ENCODE assay signal across 10 cellular contexts in genomic region chr3:73622135-73622534, GRCh38. TPM values are rescaled to one million over a fixed set of nuclear protein-coding genes. Genes with fewer than 3 reads are reported as not detected.
A peak's percentile ranks its signal among the peaks of the same experiment; 100 is the strongest.
DNase-seq lines count a peak whose midpoint lies in the region; ATAC-seq, FAIRE-seq and TF ChIP-seq lines count a peak whose summit lies in the region.
"Had no signal": no experiment of that assay in that cellular context is flagged by ENCODE, and none has a peak within 500 bp of the region (broad histone marks: within the 10 kb centered on the region; RNA-seq: fewer than 3 reads in every experiment).

No MANE protein-coding gene starts in this region.

- no peaks in the 10 kb centered on the region for H3K36me3 Mint-ChIP-seq in activated T-helper 17 cell treated with anti-CD3 and anti-CD28 coated beads, Interleukin-2, amount 50 U/mL, for 72 hours (ENCODE audit: low read depth)

- POLR2A ChIA-PET in IMR-90 (lab: Charles Lee; ENCODE audit: unreplicated experiment), result no interaction called here

- peaks cover 5% of the 10 kb centered on the region for H3K4me1 ChIP-seq in IMR-90 (ENCODE audit: control insufficient read depth, insufficient read depth, low read length)
- H3K4me1 ChIP-seq in adipocyte (ENCODE audit: control insufficient read depth, insufficient read depth, low read length), result peaks cover 63% of the 10 kb centered on the region
- peaks cover 17% of the 10 kb centered on the region; the same call in 1 of the 2 replicates for H3K4me1 ChIP-seq in iPS-20b (ENCODE audit: insufficient read depth, low read length)
- H3K4me1 ChIP-seq in small intestine (ENCODE audit: control insufficient read depth in 2 of 2, insufficient read depth in 1 of 2, low read depth in 1 of 2, low read length in 1 of 2), result no peaks in the 10 kb centered on the region

- no peak for TF ChIP-seq RAD21 in IMR-90 (IDR thresholded peaks at IDR 0.05; ENCODE audit: low read length)

- H3K56ac ChIP-seq in IMR-90 (ENCODE audit: extremely low read depth, insufficient read depth, low read length), result peak overlapping the region; percentile 33; the same call in 1 of the 2 replicates

- 20% methylated on average over 2 of the region's 6 CpGs; no CpG with 5 or more reads in 1 of the 2 experiments for WGBS in IMR-90 (ENCODE audit: extremely low coverage in 2 of 2, insufficient read length in 1 of 2), 2 experiments
- 4 to 18% (median 11%) methylated on average over 6 of the region's 6 CpGs for WGBS in small intestine, 3 donors

- peak overlapping the region; percentile 22 for H2BK5ac ChIP-seq in IMR-90 (ENCODE audit: low read depth, low read length, poor library complexity, severe bottlenecking)

- H3K14ac ChIP-seq in IMR-90 (replicated peaks; ENCODE audit: low read depth, low read length), result peak overlapping the region; percentile 77

- ATAC-seq in IMR-90 (ENCODE audit: low read depth), result peak; percentile 7
- no peak for ATAC-seq in activated T-helper 17 cell treated with anti-CD3 and anti-CD28 coated beads, Interleukin-2, amount 50 U/mL, for 72 hours (replicated peaks)
- ATAC-seq in HG03097 (IDR thresholded peaks at IDR 0.05; ENCODE audit: low FRiP score, unreplicated experiment), result no peak
- no peak for ATAC-seq in GM18868 (IDR thresholded peaks at IDR 0.05; ENCODE audit: unreplicated experiment)
- no peak for ATAC-seq in activated CD4-positive, CD25-positive, alpha-beta regulatory T cell treated with anti-CD3 and anti-CD28 coated beads, Interleukin-2, amount 50 U/mL, for 24 hours
- ATAC-seq: stimulated activated naive CD8-positive, alpha-beta T cell treated with anti-CD3 and anti-CD28 coated beads, Interleukin-15, amount 100 ng/mL, for 72 hours had no signal

- H3K23ac ChIP-seq in IMR-90 (ENCODE audit: low read depth, low read length), result peak overlapping the region; percentile 32; the same call in 1 of the 2 replicates

- no peak for TF ChIP-seq CTCF in IMR-90 (conservative IDR thresholded peaks at IDR 0.05; ENCODE audit: low read depth, low read length)

- H3K9ac ChIP-seq in IMR-90 (ENCODE audit: low read depth, low read length) (peak overlapping the region; percentile 70), adipocyte (ENCODE audit: low read length) (peak overlapping the region; percentile 84), iPS-20b (ENCODE audit: low read depth, low read length) (no peak overlapping the region)

- no peak overlapping the region for H3K27ac Mint-ChIP-seq in activated T-helper 17 cell treated with anti-CD3 and anti-CD28 coated beads, Interleukin-2, amount 50 U/mL, for 72 hours
- H3K27ac Mint-ChIP-seq: stimulated activated naive CD8-positive, alpha-beta T cell treated with anti-CD3 and anti-CD28 coated beads, Interleukin-15, amount 100 ng/mL, for 72 hours had no signal

- peak overlapping the region; percentile 57; the same call in 1 of the 2 replicates for H4K91ac ChIP-seq in IMR-90 (ENCODE audit: insufficient read depth, low read depth, low read length)

- peaks cover 12 to 49% of the 10 kb centered on the region in 2 experiments for H3K79me1 ChIP-seq in IMR-90 (ENCODE audit: low read depth in 1 of 2, low read length in 2 of 2)

- H2AK5ac ChIP-seq in IMR-90 (ENCODE audit: low read depth, low read length), result no peak overlapping the region

- peak overlapping the region; percentile 44 for H2BK120ac ChIP-seq in IMR-90 (ENCODE audit: low read depth, low read length)

- H3K9me1 ChIP-seq in IMR-90 (ENCODE audit: insufficient read depth, low read length), result no peaks in the 10 kb centered on the region; the same call in 1 of the 2 replicates

- H3K4me1 Mint-ChIP-seq in activated T-helper 17 cell treated with anti-CD3 and anti-CD28 coated beads, Interleukin-2, amount 50 U/mL, for 72 hours, result no peaks in the 10 kb centered on the region
- H3K4me1 Mint-ChIP-seq: stimulated activated naive CD8-positive, alpha-beta T cell treated with anti-CD3 and anti-CD28 coated beads, Interleukin-15, amount 100 ng/mL, for 72 hours had no signal

- no peak for FAIRE-seq in small intestine (lab: Jason Lieb, UNC)
- FAIRE-seq: keratinocyte had no signal

- H3K27ac ChIP-seq in IMR-90 (ENCODE audit: insufficient read depth, low read length), result peak overlapping the region; percentile 60
- H3K27ac ChIP-seq in iPS-20b (ENCODE audit: low read length), result no peak overlapping the region
- peak overlapping the region in 1 of 2 donors; percentile 69 for H3K27ac ChIP-seq in small intestine (ENCODE audit: low read depth in 1 of 2, low read length in 1 of 2)

- H3K9me3 Mint-ChIP-seq in activated T-helper 17 cell treated with anti-CD3 and anti-CD28 coated beads, Interleukin-2, amount 50 U/mL, for 72 hours, result no peaks in the 10 kb centered on the region
- H3K9me3 Mint-ChIP-seq: stimulated activated naive CD8-positive, alpha-beta T cell treated with anti-CD3 and anti-CD28 coated beads, Interleukin-15, amount 100 ng/mL, for 72 hours had no signal

- H3K4me3 ChIP-seq in IMR-90 (ENCODE audit: insufficient read depth, low read depth, low read length) (peak overlapping the region; percentile 71), adipocyte (ENCODE audit: low read length) (peak overlapping the region; percentile 86), iPS-20b (ENCODE audit: low read length) (peak overlapping the region; percentile 81; the same call in 1 of the 2 replicates), small intestine (ENCODE audit: low read depth in 1 of 2, low read length in 2 of 2) (no peak overlapping the region)

- peak overlapping the region in 1 of 2 experiments; percentile 49; a peak in 1 of 4 replicates for H4K8ac ChIP-seq in IMR-90 (ENCODE audit: low read depth in 2 of 2, low read length in 2 of 2)

- TF ChIP-seq POLR2A in IMR-90 (IDR thresholded peaks at IDR 0.05; ENCODE audit: low read depth, low read length), result no peak

- 0 out of 3 replicates have a peak overlapping the region, but pooled peaks have one; percentile 9 for H2BK15ac ChIP-seq in IMR-90 (ENCODE audit: low read depth, low read length)

- H3K4me2 ChIP-seq in IMR-90 (ENCODE audit: low read depth, low read length), result peak overlapping the region; percentile 81

- peak overlapping the region; percentile 75 for H2AFZ ChIP-seq in IMR-90 (replicated peaks; ENCODE audit: low read length, poor library complexity)

- no peak overlapping the region for H3K4me3 Mint-ChIP-seq in activated T-helper 17 cell treated with anti-CD3 and anti-CD28 coated beads, Interleukin-2, amount 50 U/mL, for 72 hours
- H3K4me3 Mint-ChIP-seq: stimulated activated naive CD8-positive, alpha-beta T cell treated with anti-CD3 and anti-CD28 coated beads, Interleukin-15, amount 100 ng/mL, for 72 hours had no signal

- H4K5ac ChIP-seq in IMR-90 (ENCODE audit: low read depth, low read length), result no peak overlapping the region

- dilution Hi-C loops in IMR-90 (cut with HindIII; ENCODE audit: low sequenced_read_pairs, unreplicated experiment), result loop anchor here (25.0 kb wide), 1 partner anchor 110 kb away; no protein-coding TSS in a partner anchor

- H3K4ac ChIP-seq in IMR-90 (ENCODE audit: low read depth, low read length), result peak overlapping the region; percentile 73

- BruUV-seq in IMR-90 (replicated peaks; lab: Mats Ljungman, UMichigan), result no TSS peak

- H3K27me3 ChIP-seq in IMR-90 (ENCODE audit: control insufficient read depth, insufficient read depth, low read length), result no peaks in the 10 kb centered on the region
- no peaks in the 10 kb centered on the region for H3K27me3 ChIP-seq in adipocyte (replicated peaks; ENCODE audit: control insufficient read depth, insufficient read depth, low read length)
- peaks cover 38% of the 10 kb centered on the region for H3K27me3 ChIP-seq in iPS-20b (ENCODE audit: insufficient read depth, low read length)
- H3K27me3 ChIP-seq in small intestine (ENCODE audit: control insufficient read depth in 2 of 2, insufficient read depth in 2 of 2, low read length in 2 of 2), result no peaks in the 10 kb centered on the region

- H3K9me3 ChIP-seq in IMR-90 (ENCODE audit: control insufficient read depth, insufficient read depth, low read length), result no peaks in the 10 kb centered on the region
- H3K9me3 ChIP-seq in adipocyte (ENCODE audit: control insufficient read depth, low read length), result no peaks in the 10 kb centered on the region
- no peaks in the 10 kb centered on the region for H3K9me3 ChIP-seq in iPS-20b (ENCODE audit: insufficient read depth, low read depth, low read length)
- no peaks in the 10 kb centered on the region for H3K9me3 ChIP-seq in small intestine (ENCODE audit: control insufficient read depth, low read depth)

- H3K18ac ChIP-seq in IMR-90 (ENCODE audit: low read depth, low read length), result peak overlapping the region; percentile 10

- in situ Hi-C loops in IMR-90 (cut with MboI; ENCODE audit: low sequenced_read_pairs), result loop anchor here (25.0 kb wide), 1 partner anchor 110 kb away; no protein-coding TSS in a partner anchor

- peaks cover 6% of the 10 kb centered on the region for H3K27me3 Mint-ChIP-seq in activated T-helper 17 cell treated with anti-CD3 and anti-CD28 coated beads, Interleukin-2, amount 50 U/mL, for 72 hours

- DNase-seq in IMR-90, result peak; percentile 47
- DNase-seq in adipocyte (ENCODE audit: low read depth), result peak; percentile 85
- DNase-seq in small intestine, result peak; percentile 58
- DNase-seq: stimulated activated naive CD8-positive, alpha-beta T cell treated with anti-CD3 and anti-CD28 coated beads, Interleukin-15, amount 100 ng/mL, for 72 hours had no signal

- CTCF ChIA-PET in IMR-90 (lab: Yijun Ruan, JAX), result interaction anchor here (1.6 to 1.9 kb wide), 2 partner anchors 113 to 114 kb away, joined by 4 to 10 read pairs; no protein-coding TSS in a partner anchor

- intact Hi-C loops in IMR-90 (cut with micrococcal nuclease), result loop anchor here (5.0 kb wide), 3 partner anchors 165 to 520 kb away; no protein-coding TSS in a partner anchor

- H2AK9ac ChIP-seq in IMR-90 (replicated peaks; ENCODE audit: low read depth, low read length, poor library complexity), result peak overlapping the region; percentile 63

- peak overlapping the region; percentile 51 for H2BK20ac ChIP-seq in IMR-90 (ENCODE audit: low read depth, low read length)

- H4K20me1 ChIP-seq in IMR-90 (ENCODE audit: insufficient read depth, low read length), result peaks cover 32% of the 10 kb centered on the region; the same call in 1 of the 2 replicates

- peaks cover 2% of the 10 kb centered on the region; the same call in 1 of the 2 replicates for H3K36me3 ChIP-seq in IMR-90 (ENCODE audit: control insufficient read depth, insufficient read depth, low read length)
- no peaks in the 10 kb centered on the region for H3K36me3 ChIP-seq in adipocyte (ENCODE audit: control insufficient read depth, insufficient read depth, low read length, severe bottlenecking)
- H3K36me3 ChIP-seq in iPS-20b (ENCODE audit: insufficient read depth, low read depth, low read length), result no peaks in the 10 kb centered on the region
- H3K36me3 ChIP-seq in small intestine (ENCODE audit: control insufficient read depth in 2 of 2, insufficient read depth in 2 of 2, low read length in 2 of 2), result no peaks in the 10 kb centered on the region

TF ChIP-seq in IMR-90, 13 proteins besides CTCF, POLR2A, EP300 and RAD21 (continues in another document):
- TF ChIP-seq RFX5 (IDR thresholded peaks at IDR 0.05; ENCODE audit: low read depth, low read length), result no peak

RNA-seq across cellular contexts. Expression of gene PDZRN3, which starts 2.6 kb away (rescaled TPM):
- 17.0 and 17.8 TPM in 2 replicates for total RNA-seq in IMR-90 (2012; rRNA removed)
- polyA plus RNA-seq in IMR-90 (2012; rRNA removed) (9.4 and 10.3 TPM in 2 replicates), small intestine (10 to 100 TPM in 2 of 3 donors, 1 to 10 TPM in 1; 2.2 to 16.3 (median 11.9) TPM)
- 7.3 and 11.3 TPM in 2 replicates for polyA plus RNA-seq in IMR-90 (2012; cell fraction: cytosol; rRNA removed)
- 14.4 and 24.7 TPM in 2 replicates for polyA plus RNA-seq in IMR-90 (2012; cell fraction: nucleus; rRNA removed; ENCODE audit: low replicate concordance)
- total RNA-seq in activated T-helper 17 cell treated with anti-CD3 and anti-CD28 coated beads, Interleukin-2, amount 50 U/mL, for 72 hours, result not detected
- polyA plus RNA-seq: keratinocyte had no signal

Comparison
In these comparisons a context has a peak if more than half of its experiments do, and no peak if none do; other contexts are left out.
1. H3K4me3 ChIP-seq: peak in IMR-90 (single experiment), adipocyte (single experiment) and iPS-20b (single experiment); none in small intestine (0 of 2).
2. RNA of gene PDZRN3, which starts 2.6 kb away (total RNA-seq): 17.0 to 17.8 TPM in IMR-90; not detected in activated T-helper 17 cell treated with anti-CD3 and anti-CD28 coated beads, Interleukin-2, amount 50 U/mL, for 72 hours; every median in the first group is over 10 times any median in the second.
3. Peak in every context shown above with its lines, with median percentiles within 50 percentile points of each other: DNase-seq.